ENCODE assay signal across 25 cellular contexts in genomic region chr1:57118948-57119637, GRCh38.
"Had no signal": no experiment of that assay in that cellular context is flagged by ENCODE, and none has a peak within 500 bp of the region (broad histone marks: within the 10 kb centered on the region; RNA-seq: fewer than 3 reads in every experiment).

No MANE protein-coding gene starts in this region.

- H3K27ac ChIP-seq: brain microvascular endothelial cell, cardiac muscle cell, Peyer's patch, RWPE1 had no signal

- H3K4me1 ChIP-seq: Peyer's patch had no signal

- H3K36me3 ChIP-seq: brain microvascular endothelial cell, cardiac muscle cell, MG63, Peyer's patch had no signal

- FAIRE-seq: TTC549 had no signal

- H3K27me3 ChIP-seq: brain microvascular endothelial cell, cardiac muscle cell, MG63, Peyer's patch had no signal

- DNase-seq: activated B cell treated with CpG ODN at 0.5 μM for 24 hours; activated CD4-positive, alpha-beta memory T cell treated with anti-CD3 and anti-CD28 coated beads for 36 hours; activated CD4-positive, alpha-beta T cell treated with anti-CD3 and anti-CD28 coated beads, Interleukin-2, amount 10 ng/mL, durations not matched to agents 7 days and 5 days; activated CD8-positive, alpha-beta memory T cell treated with anti-CD3 and anti-CD28 coated beads for 24 hours; activated effector memory CD4-positive, alpha-beta T cell treated with anti-CD3 and anti-CD28 coated beads, Interleukin-2, amount 50 U/mL, for 16 hours; activated naive CD4-positive, alpha-beta T cell treated with Interleukin-2 at 50 U/mL for 16 hours; activated naive CD8-positive, alpha-beta T cell treated with anti-CD3 and anti-CD28 coated beads, Interleukin-2, amount 50 U/mL, for 24 hours; activated T-cell treated with anti-CD3 and anti-CD28 coated beads, Interleukin-2, amount 50 U/mL, for 4 hours; brain microvascular endothelial cell; MG63; MV-4-11; NCI-H1092 treated with DMSO at 0.1 percent for 48 hours; NCI-H1417 treated with DMSO at 0.1 percent for 48 hours; NCI-H1694 treated with DMSO at 0.1 percent for 48 hours; NCI-H2029 treated with DMSO at 0.1 percent for 48 hours; NCI-H446 treated with DMSO at 0.1 percent for 48 hours; NCI-H526 treated with DMSO at 0.1 percent for 48 hours; Peyer's patch; SHP77; T-cell; T-helper 2 cell; T1000 had no signal

- H3K9me3 ChIP-seq: MG63, Peyer's patch had no signal

- H3K4me3 ChIP-seq: cardiac muscle cell, MG63, Peyer's patch had no signal
